In genomic region chr12:41635731-41636130, GRCh38 we compare ENCODE assay signal across 21 cellular contexts.
"Had no signal": no experiment of that assay in that cellular context is flagged by ENCODE, and none has a peak within 500 bp of the region (broad histone marks: within the 10 kb centered on the region; RNA-seq: fewer than 3 reads in every experiment).

No MANE protein-coding gene starts in this region.

- H3K9me3 ChIP-seq: SK-N-SH had no signal

- H3K4me2 ChIP-seq: SK-N-SH had no signal

- DNase-seq: IMR-90; Karpas-422; KG1; MM.1S; NCI-H1092 treated with DMSO at 0.1 percent for 48 hours; NCI-H1436; NCI-H187; NCI-H2029; NCI-H2081 treated with DMSO at 0.1 percent for 48 hours; NCI-H2227 treated with DMSO at 0.1 percent for 48 hours; NCI-H524; NCI-H526 treated with DMSO at 0.1 percent for 48 hours; NCI-H748 treated with DMSO at 0.1 percent for 48 hours; NK-92 treated with Interleukin-12 subunit alpha and Interleukin-12 subunit beta, amount 100 ng/mL, for 24 hours; PC-3; SHP77; SK-N-SH; SW 1271 had no signal

- H3K9ac ChIP-seq: SK-N-SH had no signal

- ATAC-seq: HepG2, Panc1, PC-3 had no signal

- H3K27ac ChIP-seq: RWPE1 had no signal

- H3K9me2 ChIP-seq: SK-N-SH had no signal
